Comparison of ENCODE assay signal across 8 cellular contexts in the genomic region with DNA sequence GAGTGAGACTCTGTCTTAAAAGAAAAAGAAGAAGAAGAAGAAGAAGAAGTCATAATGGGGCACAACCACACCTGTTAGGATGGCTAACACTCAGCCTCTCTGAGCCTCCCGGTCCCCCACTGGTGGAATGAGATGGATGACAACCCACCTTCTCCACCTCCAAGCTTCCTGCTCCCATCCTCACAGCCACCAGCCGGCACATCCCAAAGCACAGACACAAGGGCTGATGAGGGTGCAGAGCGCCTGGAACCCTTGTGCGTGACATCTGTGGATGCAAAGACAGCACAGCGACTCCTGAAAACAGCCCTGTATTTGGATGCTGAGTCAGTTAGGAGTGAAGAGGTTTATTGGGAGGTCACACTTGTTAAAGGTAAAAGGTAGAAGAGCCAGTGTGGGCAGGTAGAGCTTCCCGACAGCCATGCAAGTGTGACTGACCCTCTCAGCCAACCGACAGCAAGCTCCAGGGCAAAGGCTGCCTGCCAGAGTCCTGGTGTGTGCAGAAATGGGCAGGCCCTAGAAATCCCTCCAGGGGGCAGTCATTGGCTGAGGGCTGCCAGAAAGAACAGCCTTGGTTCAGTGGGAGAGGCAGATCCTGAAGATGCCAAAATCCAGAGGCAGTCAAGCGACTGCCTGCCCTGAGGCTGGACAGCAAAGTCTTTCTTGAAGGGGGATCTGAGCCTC. TPM values are rescaled to one million over a fixed set of nuclear protein-coding genes. Genes with fewer than 3 reads are reported as not detected.
A peak's percentile ranks its signal among the peaks of the same experiment; 100 is the strongest.
DNase-seq lines count a peak whose midpoint lies in the region; ATAC-seq and TF ChIP-seq lines count a peak whose summit lies in the region.

No MANE protein-coding gene starts in this region.

- H3K4me3 ChIP-seq in H7 (ENCODE audit: insufficient read depth, low read depth, low read length): no peak overlapping the region
- no peak overlapping the region for H3K4me3 ChIP-seq in fibroblast of villous mesenchyme (ENCODE audit: low read depth, low read length)
- no peak overlapping the region for H3K4me3 ChIP-seq in prostate gland

- TF ChIP-seq CTCF in fibroblast of villous mesenchyme (IDR thresholded peaks at IDR 0.05; ENCODE audit: insufficient read depth, low read depth, low read length): peak; percentile 52
- peak in 2 of 4 experiments; percentile 20 to 23 for TF ChIP-seq CTCF in prostate gland (IDR thresholded peaks at IDR 0.05)

- no peaks in the 10 kb centered on the region for H3K9me3 ChIP-seq in prostate gland

- DNase-seq in AML-193 (lab: John Stamatoyannopoulos, UW) (peak; percentile 13 to 18), H7 (peak; percentile 73), OCI-M1 (lab: John Stamatoyannopoulos, UW) (peak; percentile 38), fibroblast of villous mesenchyme (ENCODE audit: low read depth) (peak; percentile 36), prostate gland (ENCODE audit: low spot score) (no peak)

- H3K27me3 ChIP-seq in H7 (ENCODE audit: control insufficient read depth, insufficient read depth, low read length): no peaks in the 10 kb centered on the region
- no peaks in the 10 kb centered on the region for H3K27me3 ChIP-seq in prostate gland (replicated peaks; ENCODE audit: insufficient read depth)

- no peaks in the 10 kb centered on the region for H3K36me3 ChIP-seq in H7 (replicated peaks; ENCODE audit: control insufficient read depth, insufficient read depth, low read length)
- H3K36me3 ChIP-seq in prostate gland: no peaks in the 10 kb centered on the region

- H3K27ac ChIP-seq in prostate gland: no peak overlapping the region

- 62% methylated on average over 8 of the region's 8 CpGs for WGBS in prostate gland

- ATAC-seq in HG02763 (IDR thresholded peaks at IDR 0.05; ENCODE audit: unreplicated experiment) (no peak), HG02981 (IDR thresholded peaks at IDR 0.05; ENCODE audit: unreplicated experiment) (no peak), HG02610 (IDR thresholded peaks at IDR 0.05; ENCODE audit: unreplicated experiment) (no peak)

- TF ChIP-seq POLR2A in prostate gland (IDR thresholded peaks at IDR 0.05): no peak

- intact Hi-C loops in prostate gland (cut with DNase I): loop anchor here (5.0 kb wide), 1 partner anchor 296 kb away; no protein-coding TSS in a partner anchor

- no peaks in the 10 kb centered on the region for H3K4me1 ChIP-seq in prostate gland (replicated peaks)

RNA-seq across cellular contexts. Expression of a gene that starts 26.6 kb away (rescaled TPM):
- 3.4 and 4.4 TPM in 2 replicates for total RNA-seq in H7 (2014; rRNA removed; shearing (Covaris generic))
- 13.9 and 14.2 TPM in 2 replicates for total RNA-seq in fibroblast of villous mesenchyme
- total RNA-seq in prostate gland: 10 to 100 TPM; 52.7 to 69.5 TPM
